20 cellular contexts compared by ENCODE assay signal in the genomic region with DNA sequence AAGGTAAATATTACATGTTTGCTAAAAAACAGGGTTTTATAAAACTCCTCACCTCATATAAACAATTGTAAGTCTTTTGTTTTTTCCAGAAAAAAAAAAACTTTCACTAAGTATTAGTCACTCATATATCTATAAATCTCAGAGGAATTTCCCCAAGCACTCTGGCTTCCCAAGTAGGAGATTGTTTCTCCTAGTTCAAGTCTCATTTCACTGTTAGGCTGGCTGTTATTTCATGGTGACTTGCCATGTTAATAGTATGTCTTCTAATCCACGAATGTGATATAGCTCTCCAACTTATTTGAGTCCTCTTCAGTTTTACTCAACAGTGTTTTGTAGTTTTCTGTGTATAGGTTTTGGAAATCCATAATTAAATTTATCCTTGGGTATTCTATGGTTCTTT.
DNase-seq lines count a peak whose midpoint lies in the region; ATAC-seq and TF ChIP-seq lines count a peak whose summit lies in the region.
"Had no signal": no experiment of that assay in that cellular context is flagged by ENCODE, and none has a peak within 500 bp of the region (broad histone marks: within the 10 kb centered on the region; RNA-seq: fewer than 3 reads in every experiment).

No MANE protein-coding gene starts in this region.

- no peak overlapping the region for H2BK15ac ChIP-seq in mesenchymal stem cell (ENCODE audit: low read depth, poor library complexity, severe bottlenecking)

- no peaks in the 10 kb centered on the region for H3K36me3 Mint-ChIP-seq in activated T-cell treated with anti-CD3 and anti-CD28 coated beads, Interleukin-2, amount 50 U/mL, for 24 hours (ENCODE audit: low read depth)
- H3K36me3 Mint-ChIP-seq: T-cell had no signal

- H3K27ac Mint-ChIP-seq in activated T-cell treated with anti-CD3 and anti-CD28 coated beads, Interleukin-2, amount 50 U/mL, for 24 hours = no peak overlapping the region
- H3K27ac Mint-ChIP-seq: T-cell had no signal

- DNase-seq in HCEC 1CT = peak; percentile 26
- peak; percentile 58 to 61 for DNase-seq in cardiac fibroblast (ENCODE audit: low read depth in 2 of 2)
- peak; percentile 59 for DNase-seq in mesenchymal stem cell
- DNase-seq in NCI-H774 (lab: John Stamatoyannopoulos, UW) = no peak
- DNase-seq in activated T-cell treated with anti-CD3 and anti-CD28 coated beads, Interleukin-2, amount 50 U/mL, for 24 hours = no peak
- DNase-seq in BE2C = no peak
- DNase-seq: activated CD4-positive, alpha-beta T cell treated with anti-CD3 and anti-CD28 coated beads, Interleukin-2, amount 50 U/mL, for 1 hour; activated CD8-positive, alpha-beta memory T cell treated with anti-CD3 and anti-CD28 coated beads, Interleukin-2, amount 50 U/mL, for 4 hours; activated effector memory CD4-positive, alpha-beta T cell treated with anti-CD3 and anti-CD28 coated beads, Interleukin-2, amount 50 U/mL, for 16 hours; amniotic stem cell; DMS79 treated with DMSO at 0.1 percent for 48 hours; Karpas-422; midbrain; NCI-H1092; NCI-H2081 treated with DMSO at 0.1 percent for 48 hours; NCI-H510A; stimulated activated CD8-positive, alpha-beta memory T cell treated with anti-CD3 and anti-CD28 coated beads, Interleukin-4, amount 100 ng/mL, for 48 hours; T-cell had no signal

- H3K4me3 ChIP-seq in ACC112 (ENCODE audit: low read depth, low read length) (no peak overlapping the region), cardiac fibroblast (replicated peaks in 1 of 2; ENCODE audit: low read depth in 2 of 2, low read length in 2 of 2) (no peak overlapping the region), mesenchymal stem cell (ENCODE audit: insufficient read depth in 1 of 2, low read depth in 1 of 2, low read length in 2 of 2) (no peak overlapping the region), BE2C (ENCODE audit: low read depth, low read length) (no peak overlapping the region)

- H3K36me3 ChIP-seq in ACC112 (ENCODE audit: insufficient read depth, low read length) = no peaks in the 10 kb centered on the region
- no peaks in the 10 kb centered on the region for H3K36me3 ChIP-seq in mesenchymal stem cell (ENCODE audit: control insufficient read depth in 1 of 2, insufficient read depth in 2 of 2, low read depth in 1 of 2, low read length in 2 of 2)
- H3K36me3 ChIP-seq in BE2C = no peaks in the 10 kb centered on the region

- TF ChIP-seq CTCF in cardiac fibroblast (IDR thresholded peaks at IDR 0.05; ENCODE audit: low read depth, low read length) = no peak
- TF ChIP-seq CTCF in BE2C (IDR thresholded peaks at IDR 0.05; ENCODE audit: low read depth, low read length) = no peak

- H2AK5ac ChIP-seq in mesenchymal stem cell (ENCODE audit: low read length, severe bottlenecking) = no peak overlapping the region

- H3K27me3 ChIP-seq in ACC112 (ENCODE audit: insufficient read depth, low read length) (no peaks in the 10 kb centered on the region), mesenchymal stem cell (ENCODE audit: control insufficient read depth in 1 of 2, insufficient read depth in 1 of 2, low read length in 2 of 2) (no peaks in the 10 kb centered on the region), BE2C (no peaks in the 10 kb centered on the region)

- H3K4ac ChIP-seq in mesenchymal stem cell (ENCODE audit: low read depth in 1 of 2, low read length in 2 of 2) = no peak overlapping the region

- no peak overlapping the region for H3K4me2 ChIP-seq in mesenchymal stem cell (ENCODE audit: low read length, poor library complexity, severe bottlenecking)

- peak overlapping the region; percentile 76 for H2AFZ ChIP-seq in ACC112 (ENCODE audit: low read length, unreplicated experiment)
- H2AFZ ChIP-seq in mesenchymal stem cell (ENCODE audit: low read depth, low read length) = no peak overlapping the region

- peaks cover 18% of the 10 kb centered on the region for H3K4me1 ChIP-seq in ACC112 (ENCODE audit: control insufficient read depth, insufficient read depth, low read length, unreplicated experiment)
- peaks cover 5% of the 10 kb centered on the region for H3K4me1 ChIP-seq in mesenchymal stem cell (ENCODE audit: control insufficient read depth, insufficient read depth, low read depth, low read length)
- H3K4me1 ChIP-seq in BE2C = no peaks in the 10 kb centered on the region

- no peak for ATAC-seq in GM21423 (IDR thresholded peaks at IDR 0.05; ENCODE audit: unreplicated experiment)
- ATAC-seq: T-cell had no signal

- H3K9ac ChIP-seq in mesenchymal stem cell (ENCODE audit: low read length) = peak overlapping the region; percentile 15

- no peak overlapping the region for H4K8ac ChIP-seq in mesenchymal stem cell (ENCODE audit: low read length)

- no peak overlapping the region for H3K23ac ChIP-seq in mesenchymal stem cell (ENCODE audit: low read length in 2 of 2)

- no peak overlapping the region for H2BK120ac ChIP-seq in mesenchymal stem cell (ENCODE audit: low read depth, low read length)

- H3K9me3 ChIP-seq in mesenchymal stem cell (ENCODE audit: control insufficient read depth, low read length) (no peaks in the 10 kb centered on the region), BE2C (no peaks in the 10 kb centered on the region; the same call in 1 of the 2 replicates)

- H3K4me1 Mint-ChIP-seq in activated T-cell treated with anti-CD3 and anti-CD28 coated beads, Interleukin-2, amount 50 U/mL, for 24 hours (ENCODE audit: low read depth) = no peaks in the 10 kb centered on the region
- H3K4me1 Mint-ChIP-seq: T-cell had no signal

- no peak overlapping the region for H4K91ac ChIP-seq in mesenchymal stem cell (ENCODE audit: low read length)

- no peaks in the 10 kb centered on the region for H3K27me3 Mint-ChIP-seq in activated T-cell treated with anti-CD3 and anti-CD28 coated beads, Interleukin-2, amount 50 U/mL, for 24 hours
- H3K27me3 Mint-ChIP-seq: T-cell had no signal

- H3K9me3 Mint-ChIP-seq in activated T-cell treated with anti-CD3 and anti-CD28 coated beads, Interleukin-2, amount 50 U/mL, for 24 hours = no peaks in the 10 kb centered on the region
- H3K9me3 Mint-ChIP-seq: T-cell had no signal

- no peaks in the 10 kb centered on the region for H3K79me1 ChIP-seq in mesenchymal stem cell (replicated peaks; ENCODE audit: low read length, poor library complexity, severe bottlenecking)

- H3K79me2 ChIP-seq in ACC112 (ENCODE audit: control insufficient read depth, insufficient read depth, low read length, unreplicated experiment) = no peaks in the 10 kb centered on the region

- H3K4me3 Mint-ChIP-seq in activated T-cell treated with anti-CD3 and anti-CD28 coated beads, Interleukin-2, amount 50 U/mL, for 24 hours = no peak overlapping the region
- H3K4me3 Mint-ChIP-seq: T-cell had no signal

- no peak overlapping the region for H3K18ac ChIP-seq in mesenchymal stem cell (ENCODE audit: low read depth in 1 of 2, low read length in 2 of 2)

- H2BK5ac ChIP-seq in mesenchymal stem cell (ENCODE audit: low read depth, low read length, poor library complexity, severe bottlenecking) = no peak overlapping the region

- H2BK12ac ChIP-seq in mesenchymal stem cell (ENCODE audit: low read length in 2 of 2) = no peak overlapping the region

- H3K27ac ChIP-seq in ACC112 (ENCODE audit: low read depth, low read length) (no peak overlapping the region), mesenchymal stem cell (ENCODE audit: low read length, poor library complexity, severe bottlenecking) (no peak overlapping the region)

- WGBS in mesenchymal stem cell = no CpG with 5 or more reads among the region's 1 CpG

- no peak overlapping the region for H3K14ac ChIP-seq in mesenchymal stem cell (ENCODE audit: low read length in 2 of 2)

Comparison
In these comparisons a context has a peak if more than half of its experiments do, and no peak if none do; other contexts are left out.
1. DNase-seq: peak in HCEC 1CT (single experiment), cardiac fibroblast (2 of 2) and mesenchymal stem cell (single experiment); none in NCI-H774 (single experiment), activated T-cell treated with anti-CD3 and anti-CD28 coated beads, Interleukin-2, amount 50 U/mL, for 24 hours (single experiment) and BE2C (single experiment).